ENCODE assay signal across 12 cellular contexts in the genomic region with DNA sequence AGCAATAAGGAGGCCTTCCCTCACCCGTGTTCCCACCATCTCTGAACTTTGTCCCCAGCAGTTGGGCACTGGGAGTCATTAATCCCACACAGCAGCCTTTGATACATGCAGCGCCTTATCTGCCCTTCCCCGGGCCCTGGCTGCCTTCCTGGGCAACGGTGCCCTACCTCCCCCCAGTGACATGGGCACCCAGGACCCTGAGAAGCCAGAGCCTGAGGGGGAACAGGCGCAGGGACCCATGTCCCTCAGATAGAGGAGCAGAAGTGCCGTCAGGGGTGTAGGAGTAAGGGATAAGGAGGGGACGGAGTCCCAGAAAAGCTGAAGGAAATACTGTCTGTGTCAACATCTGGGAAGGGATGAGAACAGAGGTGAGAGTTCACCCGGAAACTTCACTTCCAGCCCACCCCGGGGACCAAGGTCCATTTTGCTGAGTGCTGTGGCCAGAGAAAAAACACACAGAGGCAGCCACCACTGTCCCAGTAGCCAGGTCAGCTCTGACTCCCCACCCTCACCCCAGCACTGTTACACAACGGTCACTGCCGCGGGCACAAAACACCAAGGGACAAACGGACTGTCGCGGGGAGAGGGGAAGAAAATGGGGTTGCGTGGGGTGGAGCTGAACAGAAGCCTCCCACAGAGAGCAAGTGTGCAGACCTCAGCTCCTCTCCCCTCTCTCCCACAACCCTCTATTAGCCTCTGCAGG. TPM values are rescaled to one million over a fixed set of nuclear protein-coding genes. Genes with fewer than 3 reads are reported as not detected.
DNase-seq lines count a peak whose midpoint lies in the region; ATAC-seq and TF ChIP-seq lines count a peak whose summit lies in the region.
"Had no signal": no experiment of that assay in that cellular context is flagged by ENCODE, and none has a peak within 500 bp of the region (broad histone marks: within the 10 kb centered on the region; RNA-seq: fewer than 3 reads in every experiment).

No MANE protein-coding gene starts in this region.

- H3K27me3 ChIP-seq in body of pancreas (no peaks in the 10 kb centered on the region), layer of hippocampus (ENCODE audit: control insufficient read depth, insufficient read depth, low read length) (no peaks in the 10 kb centered on the region), gastrocnemius medialis (peaks cover 30 to 57% (median 35%) of the 10 kb centered on the region in 3 donors)

- TF ChIP-seq POLR2A in body of pancreas (IDR thresholded peaks at IDR 0.05) (no peak), gastrocnemius medialis (IDR thresholded peaks at IDR 0.05) (no peak)

- 18 to 20% methylated on average over 15 to 16 of the region's 16 CpGs for WGBS in body of pancreas, 2 donors

- DNase-seq in HT-29 (ENCODE audit: low spot score) (peak; percentile 81), body of pancreas (peak in 3 of 4 donors; percentile 52 to 70 (median 62)), gastrocnemius medialis (no peak), amniotic stem cell (lab: John Stamatoyannopoulos, UW) (no peak), medulla oblongata (ENCODE audit: extremely low spot score) (no peak), DMS114 treated with DMSO at 0.1 percent for 48 hours (lab: John Stamatoyannopoulos, UW; ENCODE audit: unreplicated experiment) (no peak)
- no peak for DNase-seq in stimulated activated CD4-positive, alpha-beta T cell treated with anti-CD3 and anti-CD28 coated beads, Interleukin-4, amount 100 ng/mL, for 1 hour
- DNase-seq: CD4-positive, alpha-beta memory T cell; NCI-H1048; NCI-H526 treated with DMSO at 0.1 percent for 48 hours; SJCRH30 had no signal

- H3K27ac ChIP-seq in body of pancreas, result peak overlapping the region; percentile 60 to 87 (median 70)
- peak overlapping the region; percentile 55 for H3K27ac ChIP-seq in layer of hippocampus (ENCODE audit: low read depth, low read length)
- H3K27ac ChIP-seq in gastrocnemius medialis, result peak overlapping the region; percentile 19 to 75 (median 74)
- H3K27ac ChIP-seq: SJCRH30 had no signal

- no peak for ATAC-seq in body of pancreas
- ATAC-seq in gastrocnemius medialis, result no peak

- TF ChIP-seq CTCF in body of pancreas (IDR thresholded peaks at IDR 0.05), result peak in 1 of 7 experiments; percentile 5
- no peak for TF ChIP-seq CTCF in gastrocnemius medialis (IDR thresholded peaks at IDR 0.05 in 4 of 5, conservative IDR thresholded peaks at IDR 0.05 in 1 of 5)

- in situ Hi-C loops in gastrocnemius medialis (cut with MboI; ENCODE audit: low sequenced_read_pairs in 4 of 4), result no loop called here

- peaks cover 47% of the 10 kb centered on the region for H3K4me1 ChIP-seq in body of pancreas
- peaks cover 19 to 32% of the 10 kb centered on the region in 2 donors for H3K4me1 ChIP-seq in gastrocnemius medialis

- intact Hi-C loops in body of pancreas (cut with DNase I), result no loop called here
- intact Hi-C loops in gastrocnemius medialis (cut with DNase I; ENCODE audit: low total_unique reads), result no loop called here

- no peaks in the 10 kb centered on the region for H3K9me3 ChIP-seq in body of pancreas
- H3K9me3 ChIP-seq in gastrocnemius medialis, result no peaks in the 10 kb centered on the region
- H3K9me3 ChIP-seq: SJCRH30 had no signal

- no peak overlapping the region for H3K4me3 ChIP-seq in body of pancreas
- H3K4me3 ChIP-seq in gastrocnemius medialis, result peak overlapping the region; percentile 59 to 85 (median 72)
- H3K4me3 ChIP-seq: SJCRH30 had no signal

- H3K36me3 ChIP-seq in body of pancreas (replicated peaks in 1 of 2; ENCODE audit: insufficient read depth in 1 of 2, low read depth in 2 of 2) (no peaks in the 10 kb centered on the region), gastrocnemius medialis (no peaks in the 10 kb centered on the region)
- H3K36me3 ChIP-seq: SJCRH30 had no signal

RNA-seq across cellular contexts. Expression of a gene that starts 3.8 kb away (rescaled TPM):
- 108 and 131 TPM in 2 replicates for total RNA-seq in HT-29 (2014; rRNA removed; shearing (Covaris generic))
- total RNA-seq in body of pancreas (10 to 100 TPM; 24.9 to 31.3 TPM), gastrocnemius medialis (10 to 100 TPM; 15.9 to 20.8 (median 18.1) TPM)
- total RNA-seq: CD4-positive, alpha-beta memory T cell had no signal

RNA-seq across cellular contexts. Expression of a gene that starts 49.3 kb away (rescaled TPM):
- total RNA-seq in HT-29 (2014; rRNA removed; shearing (Covaris generic)), result 78.2 and 84.7 TPM in 2 replicates
- total RNA-seq in body of pancreas (100 to 1,000 TPM in 1 of 2 donors, 10 to 100 TPM in 1; 50.6 to 100 TPM), gastrocnemius medialis (10 to 100 TPM; 31.3 to 91.6 (median 52.4) TPM)

Comparison
In these comparisons a context has a peak if more than half of its experiments do, and no peak if none do; other contexts are left out.
1. DNase-seq: peak in HT-29 (single experiment) and body of pancreas (3 of 4); none in gastrocnemius medialis (0 of 2), stimulated activated CD4-positive, alpha-beta T cell treated with anti-CD3 and anti-CD28 coated beads, Interleukin-4, amount 100 ng/mL, for 1 hour (single experiment), amniotic stem cell (single experiment), medulla oblongata (single experiment) and DMS114 treated with DMSO at 0.1 percent for 48 hours (single experiment).
2. H3K4me3 ChIP-seq: peak in gastrocnemius medialis (4 of 4); none in body of pancreas (0 of 2).
3. Peak in every context shown above with its lines, with median percentiles within 50 percentile points of each other: H3K27ac ChIP-seq.